In the genomic region with DNA sequence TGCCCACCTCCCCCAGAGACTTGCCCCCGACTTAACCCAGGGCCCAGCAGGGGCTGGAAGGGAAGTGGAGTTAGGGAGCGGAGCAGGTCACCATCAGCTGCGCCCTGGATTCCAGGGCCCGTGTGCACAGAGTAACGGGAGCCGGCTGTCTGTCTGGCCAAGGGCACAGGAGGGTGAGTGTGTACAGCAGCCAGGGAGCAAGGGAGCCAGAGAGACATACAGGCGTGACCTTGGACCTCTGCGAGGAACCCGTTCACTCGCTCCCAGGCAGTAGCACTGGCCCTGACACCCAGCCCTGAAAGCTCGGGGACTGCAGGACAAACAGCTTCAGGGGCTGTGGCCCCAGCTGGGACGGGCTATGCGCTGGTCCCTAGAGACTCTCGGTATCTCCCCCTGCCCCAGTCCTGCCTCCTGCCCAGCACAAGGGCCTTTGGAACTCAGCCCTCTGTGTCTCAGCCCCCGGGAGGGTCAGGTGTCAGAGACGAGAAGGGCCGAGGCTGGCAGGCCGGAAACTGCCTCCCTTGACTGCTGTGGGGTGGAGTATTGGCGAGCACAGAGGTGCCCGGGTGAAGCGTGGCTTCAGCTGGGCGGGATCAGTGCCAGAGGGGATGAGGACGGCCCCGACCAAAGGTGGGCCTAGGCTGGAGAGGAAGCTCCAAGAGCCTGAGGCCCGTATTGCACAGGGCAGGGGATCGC, we compare ENCODE assay signal across 14 cellular contexts. TPM values are rescaled to one million over a fixed set of nuclear protein-coding genes. Genes with fewer than 3 reads are reported as not detected.
"Had no signal": no experiment of that assay in that cellular context is flagged by ENCODE, and none has a peak within 500 bp of the region (broad histone marks: within the 10 kb centered on the region; RNA-seq: fewer than 3 reads in every experiment).

No MANE protein-coding gene starts in this region.

RNA-seq across cellular contexts. Expression of a gene that starts 46.2 kb away (rescaled TPM):
- total RNA-seq: activated CD4-positive, alpha-beta T cell treated with anti-CD3 and anti-CD28 coated beads, Interleukin-2, amount 10 ng/mL, durations not matched to agents 7 days and 5 days; activated CD8-positive, alpha-beta T cell treated with anti-CD3 and anti-CD28 coated beads, Interleukin-2, amount 10 ng/mL, durations not matched to agents 7 days and 5 days; dermis microvascular lymphatic vessel endothelial cell; foreskin keratinocyte; glomerular endothelial cell; lung microvascular endothelial cell; mesothelial cell of epicardium; naive thymus-derived CD8-positive, alpha-beta T cell; osteoblast; progenitor cell of endocrine pancreas; skeletal muscle tissue had no signal
- polyA plus RNA-seq: adipose tissue; esophagus; foreskin keratinocyte; immature natural killer cell; naive thymus-derived CD8-positive, alpha-beta T cell had no signal
